35 cellular contexts compared by ENCODE assay signal in genomic region chr10:49096890-49097445, GRCh38. TPM values are rescaled to one million over a fixed set of nuclear protein-coding genes. Genes with fewer than 3 reads are reported as not detected.
"Had no signal": no experiment of that assay in that cellular context is flagged by ENCODE, and none has a peak within 500 bp of the region (broad histone marks: within the 10 kb centered on the region; RNA-seq: fewer than 3 reads in every experiment).

No MANE protein-coding gene starts in this region.

- H3K9me3 ChIP-seq: breast epithelium, lower lobe of right lung, right lobe of liver, testis, vagina had no signal

- H3K27me3 ChIP-seq: breast epithelium, right lobe of liver, testis, vagina had no signal

- DNase-seq: activated CD4-positive, alpha-beta T cell treated with anti-CD3 and anti-CD28 coated beads for 48 hours; activated CD4-positive, alpha-beta T cell treated with anti-CD3 and anti-CD28 coated beads, Interleukin-2, amount 50 U/mL, for 48 hours; activated CD8-positive, alpha-beta memory T cell treated with anti-CD3 and anti-CD28 coated beads, Interleukin-2, amount 50 U/mL, for 4 hours; activated naive CD8-positive, alpha-beta T cell treated with anti-CD3 and anti-CD28 coated beads, Interleukin-2, amount 50 U/mL, for 24 hours; activated T-cell treated with anti-CD3 and anti-CD28 coated beads, Interleukin-2, amount 50 U/mL, for 1 hour; amygdala; central memory CD4-positive, alpha-beta T cell; dermis blood vessel endothelial cell; effector CD8-positive, alpha-beta T cell; hypothalamus; immature natural killer cell; lower lobe of right lung; mesenchymal stem cell; natural killer cell; right lobe of liver; stimulated activated CD4-positive, alpha-beta T cell treated with anti-CD3 and anti-CD28 coated beads, Interleukin-12 subunit alpha, Interleukin-12 subunit beta, amount 100 ng/mL, for 4 hours; stimulated activated CD4-positive, alpha-beta T cell treated with anti-CD3 and anti-CD28 coated beads, Interleukin-4, amount 100 ng/mL, for 1 hour; stimulated activated naive CD8-positive, alpha-beta T cell treated with anti-CD3 and anti-CD28 coated beads, Interleukin-15, Interleukin-2, amounts not matched to agents 100 U/mL and 50 U/mL, for 24 hours; testis; trophoblast cell; WERI-Rb-1 had no signal

- H3K27ac ChIP-seq: breast epithelium, lower lobe of right lung, right lobe of liver, skin epidermis, testis, vagina, WERI-Rb-1 had no signal

- H3K4me3 Mint-ChIP-seq: activated naive CD4-positive, alpha-beta T cell treated with anti-CD3 and anti-CD28 coated beads, Interleukin-2, amount 50 U/mL, for 24 hours; activated naive CD8-positive, alpha-beta T cell treated with anti-CD3 and anti-CD28 coated beads, Interleukin-2, amount 50 U/mL, for 24 hours; activated T-helper 1 cell treated with anti-CD3 and anti-CD28 coated beads, Interleukin-12 subunit alpha, Interleukin-12 subunit beta, Interleukin-2, Interleukin-4 antibody, amounts not matched to agents 30 ng/mL and 10 ng/mL and 1 ng/mL, durations not matched to agents 14 hours and 24 hours and 36 hours; immature natural killer cell; natural killer cell had no signal

- H3K27ac Mint-ChIP-seq: activated naive CD4-positive, alpha-beta T cell treated with anti-CD3 and anti-CD28 coated beads, Interleukin-2, amount 50 U/mL, for 24 hours; activated naive CD8-positive, alpha-beta T cell treated with anti-CD3 and anti-CD28 coated beads, Interleukin-2, amount 50 U/mL, for 24 hours; activated T-helper 1 cell treated with anti-CD3 and anti-CD28 coated beads, Interleukin-12 subunit alpha, Interleukin-12 subunit beta, Interleukin-2, Interleukin-4 antibody, amounts not matched to agents 30 ng/mL and 10 ng/mL and 1 ng/mL, durations not matched to agents 14 hours and 24 hours and 36 hours; immature natural killer cell; natural killer cell had no signal

- H3K36me3 ChIP-seq: breast epithelium, lower lobe of right lung, right lobe of liver, vagina, WERI-Rb-1 had no signal

- ATAC-seq: activated CD4-positive, CD25-positive, alpha-beta regulatory T cell treated with anti-CD3 and anti-CD28 coated beads, Interleukin-2, amount 50 U/mL, for 24 hours; activated naive CD8-positive, alpha-beta T cell treated with anti-CD3 and anti-CD28 coated beads, Interleukin-2, amount 50 U/mL, for 24 hours; lower lobe of right lung; natural killer cell; right lobe of liver; stimulated activated naive CD8-positive, alpha-beta T cell treated with anti-CD3 and anti-CD28 coated beads, Interleukin-15, Interleukin-2, amounts not matched to agents 100 U/mL and 50 U/mL, for 24 hours had no signal

- H3K36me3 Mint-ChIP-seq: activated naive CD4-positive, alpha-beta T cell treated with anti-CD3 and anti-CD28 coated beads, Interleukin-2, amount 50 U/mL, for 24 hours; immature natural killer cell; natural killer cell had no signal

- H3K9me3 Mint-ChIP-seq: activated naive CD4-positive, alpha-beta T cell treated with anti-CD3 and anti-CD28 coated beads, Interleukin-2, amount 50 U/mL, for 24 hours; activated naive CD8-positive, alpha-beta T cell treated with anti-CD3 and anti-CD28 coated beads, Interleukin-2, amount 50 U/mL, for 24 hours; activated T-helper 1 cell treated with anti-CD3 and anti-CD28 coated beads, Interleukin-12 subunit alpha, Interleukin-12 subunit beta, Interleukin-2, Interleukin-4 antibody, amounts not matched to agents 30 ng/mL and 10 ng/mL and 1 ng/mL, durations not matched to agents 14 hours and 24 hours and 36 hours; natural killer cell had no signal

- H3K4me1 Mint-ChIP-seq: activated naive CD4-positive, alpha-beta T cell treated with anti-CD3 and anti-CD28 coated beads, Interleukin-2, amount 50 U/mL, for 24 hours; activated naive CD8-positive, alpha-beta T cell treated with anti-CD3 and anti-CD28 coated beads, Interleukin-2, amount 50 U/mL, for 24 hours; immature natural killer cell; natural killer cell had no signal

- H3K4me3 ChIP-seq: breast epithelium, lower lobe of right lung, right lobe of liver, skin epidermis, testis, vagina had no signal

- H3K4me1 ChIP-seq: breast epithelium, lower lobe of right lung, right lobe of liver, testis had no signal

RNA-seq across cellular contexts. Expression of gene FAM170B, which starts 36.9 kb away (rescaled TPM):
- total RNA-seq: activated CD8-positive, alpha-beta memory T cell treated with anti-CD3 and anti-CD28 coated beads for 36 hours; activated T-helper 1 cell treated with anti-CD3 and anti-CD28 coated beads, Interleukin-12 subunit alpha, Interleukin-12 subunit beta, Interleukin-2, Interleukin-4 antibody, amounts not matched to agents 30 ng/mL and 10 ng/mL and 1 ng/mL, durations not matched to agents 14 hours and 24 hours and 36 hours; breast epithelium; dermis blood vessel endothelial cell; fibroblast of lung; fibroblast of villous mesenchyme; kidney epithelial cell; lower lobe of right lung; mononuclear cell; natural killer cell; osteoblast; right lobe of liver; T-helper 1 cell treated with Interleukin-12 subunit alpha and Interleukin-12 subunit beta and Interleukin-4 antibody, amounts not matched to agents 30 ng/mL and 1 ng/mL, for 36 hours; vagina had no signal
- polyA plus RNA-seq: esophagus, fibroblast of lung, immature natural killer cell had no signal
